In genomic region chr19:46732966-46733692, GRCh38 we compare ENCODE assay signal across 15 cellular contexts. TPM values are rescaled to one million over a fixed set of nuclear protein-coding genes. Genes with fewer than 3 reads are reported as not detected.
DNase-seq lines count a peak whose midpoint lies in the region; ATAC-seq and TF ChIP-seq lines count a peak whose summit lies in the region.
"Had no signal": no experiment of that assay in that cellular context is flagged by ENCODE, and none has a peak within 500 bp of the region (broad histone marks: within the 10 kb centered on the region; RNA-seq: fewer than 3 reads in every experiment).

No MANE protein-coding gene starts in this region.

- no peaks in the 10 kb centered on the region for H3K27me3 ChIP-seq in trophoblast cell (ENCODE audit: insufficient read depth, low read length)
- H3K27me3 ChIP-seq in GM23338 (ENCODE audit: insufficient read depth), result no peaks in the 10 kb centered on the region
- H3K27me3 ChIP-seq: neural progenitor cell had no signal

- H3K79me2 ChIP-seq in trophoblast cell (ENCODE audit: control insufficient read depth, insufficient read depth, low read length, poor library complexity) (no peaks in the 10 kb centered on the region), GM23338 (replicated peaks; ENCODE audit: insufficient read depth) (peaks cover 44% of the 10 kb centered on the region)

- H4K12ac ChIP-seq in trophoblast cell (ENCODE audit: low read depth, low read length), result no peak overlapping the region

- no peak overlapping the region for H3K4me3 ChIP-seq in HEK293 (ENCODE audit: low read depth, low read length)
- H3K4me3 ChIP-seq in epithelial cell of esophagus (ENCODE audit: low read length), result no peak overlapping the region
- H3K4me3 ChIP-seq in trophoblast cell (ENCODE audit: low read depth, low read length), result no peak overlapping the region
- H3K4me3 ChIP-seq in GM23338, result no peak overlapping the region
- H3K4me3 ChIP-seq: neural progenitor cell had no signal

- H3K36me3 ChIP-seq in HEK293 (ENCODE audit: control insufficient read depth in 2 of 2, insufficient read depth in 1 of 2, low read length in 2 of 2) (peaks cover 39 to 88% of the 10 kb centered on the region in 2 experiments), trophoblast cell (ENCODE audit: control insufficient read depth in 1 of 2, insufficient read depth in 2 of 2, low read length in 2 of 2) (peaks cover 71% of the 10 kb centered on the region in 2 experiments), GM23338 (ENCODE audit: insufficient read depth) (peaks cover 29% of the 10 kb centered on the region)

- POLR2A ChIA-PET in HEK293 (lab: Yijun Ruan, JAX), result no interaction called here
- POLR2A ChIA-PET in RWPE1 (lab: Yijun Ruan, JAX; ENCODE audit: low non-redundant PET), result no interaction called here
- POLR2A ChIA-PET in activated CD8-positive, alpha-beta T cell treated with anti-CD3 and anti-CD28 coated beads, Interleukin-2, amount 10 ng/mL, durations not matched to agents 7 days and 5 days (lab: Charles Lee), result interaction anchor here (0.5 kb wide), 1 partner anchor 19 kb away, joined by 4 read pairs; no protein-coding TSS in a partner anchor

- H2AK5ac ChIP-seq in trophoblast cell (ENCODE audit: low read length), result no peak overlapping the region

- H3K27ac Mint-ChIP-seq in GM23338, result no peak overlapping the region
- H3K27ac Mint-ChIP-seq in activated CD8-positive, alpha-beta T cell treated with anti-CD3 and anti-CD28 coated beads, Interleukin-2, amount 10 ng/mL, durations not matched to agents 7 days and 5 days, result no peak overlapping the region
- H3K27ac Mint-ChIP-seq: CD8-positive, alpha-beta memory T cell; neural progenitor cell had no signal

- H3K9me3 Mint-ChIP-seq in GM23338, result no peaks in the 10 kb centered on the region
- no peaks in the 10 kb centered on the region for H3K9me3 Mint-ChIP-seq in activated CD8-positive, alpha-beta T cell treated with anti-CD3 and anti-CD28 coated beads, Interleukin-2, amount 10 ng/mL, durations not matched to agents 7 days and 5 days (ENCODE audit: insufficient read depth)
- H3K9me3 Mint-ChIP-seq: CD8-positive, alpha-beta memory T cell; neural progenitor cell had no signal

- H3F3A ChIP-seq in GM23338 (replicated peaks; ENCODE audit: low read depth), result peaks cover 3% of the 10 kb centered on the region; the same call in 1 of the 2 replicates

- H3K27ac ChIP-seq in HEK293 (ENCODE audit: extremely low read depth, low read depth, low read length) (peak overlapping the region; percentile 16; the same call in 1 of the 2 replicates), RWPE1 (peak overlapping the region; percentile 45), trophoblast cell (ENCODE audit: low read depth, low read length) (no peak overlapping the region), GM23338 (ENCODE audit: low read depth) (no peak overlapping the region; the same call in 1 of the 2 replicates)
- H3K27ac ChIP-seq: neural progenitor cell had no signal

- H3K4me3 Mint-ChIP-seq in GM23338, result no peak overlapping the region
- H3K4me3 Mint-ChIP-seq in activated CD8-positive, alpha-beta T cell treated with anti-CD3 and anti-CD28 coated beads, Interleukin-2, amount 10 ng/mL, durations not matched to agents 7 days and 5 days, result no peak overlapping the region
- H3K4me3 Mint-ChIP-seq: CD8-positive, alpha-beta memory T cell; neural progenitor cell had no signal

- TF ChIP-seq CTCF in HEK293 (tag by site-specific recombination; IDR thresholded peaks at IDR 0.05), result no peak
- TF ChIP-seq CTCF in RWPE1 (conservative IDR thresholded peaks at IDR 0.05; ENCODE audit: low read depth), result no peak
- TF ChIP-seq CTCF in epithelial cell of esophagus (IDR thresholded peaks at IDR 0.05; ENCODE audit: insufficient read depth, low read depth, low read length, missing control alignments), result no peak
- no peak for TF ChIP-seq CTCF in GM23338 (conservative IDR thresholded peaks at IDR 0.05; ENCODE audit: low read depth in 2 of 2)

- H2BK120ac ChIP-seq in trophoblast cell (ENCODE audit: insufficient read depth, low read length, poor library complexity), result no peak overlapping the region

- peak overlapping the region; percentile 20 for H3K18ac ChIP-seq in trophoblast cell (ENCODE audit: low read length)

- CTCF ChIA-PET in HEK293 (lab: Yijun Ruan, JAX), result interaction anchor here (0.6 to 2.0 kb wide), 2 partner anchors 10 to 17 kb away, joined by 3 to 10 read pairs; no protein-coding TSS in a partner anchor
- CTCF ChIA-PET in RWPE1 (lab: Yijun Ruan, JAX), result no interaction called here
- CTCF ChIA-PET in activated CD8-positive, alpha-beta T cell treated with anti-CD3 and anti-CD28 coated beads, Interleukin-2, amount 10 ng/mL, durations not matched to agents 7 days and 5 days (lab: Charles Lee), result interaction anchor here (1.1 to 2.9 kb wide), 3 partner anchors 21 to 78 kb away, joined by 3 to 10 read pairs (median 3); partner anchors contain the start of gene DACT3

- H4K91ac ChIP-seq in trophoblast cell (ENCODE audit: low read depth, low read length), result no peak overlapping the region

- no peak overlapping the region for H4K8ac ChIP-seq in trophoblast cell (ENCODE audit: low read depth, low read length)

- no peak overlapping the region for H3K23ac ChIP-seq in trophoblast cell (ENCODE audit: low read length)

- no peak for DNase-seq in RWPE1 (ENCODE audit: low spot score)
- peak; percentile 33 for DNase-seq in epithelial cell of esophagus (ENCODE audit: low read depth)
- DNase-seq in trophoblast cell, result no peak
- DNase-seq in GM23338 (ENCODE audit: low spot score), result no peak
- no peak for DNase-seq in middle frontal gyrus (ENCODE audit: extremely low spot score, low spot score)
- no peak for DNase-seq in activated CD8-positive, alpha-beta T cell treated with anti-CD3 and anti-CD28 coated beads, Interleukin-2, amount 10 ng/mL, durations not matched to agents 7 days and 5 days
- DNase-seq: activated effector memory CD4-positive, alpha-beta T cell treated with Interleukin-2 at 50 U/mL for 16 hours; CD8-positive, alpha-beta memory T cell; KG1; kidney had no signal

- H3K27me3 Mint-ChIP-seq in GM23338 (ENCODE audit: insufficient read depth, low read depth, poor library complexity), result peaks cover 5% of the 10 kb centered on the region
- no peaks in the 10 kb centered on the region for H3K27me3 Mint-ChIP-seq in activated CD8-positive, alpha-beta T cell treated with anti-CD3 and anti-CD28 coated beads, Interleukin-2, amount 10 ng/mL, durations not matched to agents 7 days and 5 days (ENCODE audit: low read depth)
- H3K27me3 Mint-ChIP-seq: CD8-positive, alpha-beta memory T cell had no signal

- H3K4me1 ChIP-seq in HEK293 (ENCODE audit: control insufficient read depth, insufficient read depth, low read length), result no peaks in the 10 kb centered on the region; the same call in 1 of the 2 replicates
- peaks cover 13 to 17% of the 10 kb centered on the region in 2 experiments for H3K4me1 ChIP-seq in trophoblast cell (ENCODE audit: control insufficient read depth in 1 of 2, insufficient read depth in 2 of 2, low read length in 2 of 2)
- H3K4me1 ChIP-seq in GM23338 (ENCODE audit: insufficient read depth), result no peaks in the 10 kb centered on the region
- H3K4me1 ChIP-seq: neural progenitor cell had no signal

- ATAC-seq in GM23338 (no peak), GM21576 (IDR thresholded peaks at IDR 0.05; ENCODE audit: unreplicated experiment) (no peak)
- ATAC-seq in activated CD8-positive, alpha-beta T cell treated with anti-CD3 and anti-CD28 coated beads, Interleukin-2, amount 10 ng/mL, durations not matched to agents 7 days and 5 days, result no peak
- ATAC-seq: activated CD4-positive, CD25-positive, alpha-beta regulatory T cell treated with anti-CD3 and anti-CD28 coated beads, Interleukin-2, amount 50 U/mL, for 24 hours; HCT116 had no signal

- no peak overlapping the region for H2BK5ac ChIP-seq in trophoblast cell (ENCODE audit: low read depth, low read length, poor library complexity)

- H3K9ac ChIP-seq in trophoblast cell (ENCODE audit: low read length), result no peak overlapping the region
- H3K9ac ChIP-seq: neural progenitor cell had no signal

- H2AFZ ChIP-seq in trophoblast cell (ENCODE audit: insufficient read depth, low read length, poor library complexity) (no peak overlapping the region), GM23338 (no peak overlapping the region)
- H2AFZ ChIP-seq: neural progenitor cell had no signal

- no peak overlapping the region for H3K14ac ChIP-seq in trophoblast cell (ENCODE audit: low read length)

- peaks cover 28% of the 10 kb centered on the region for H4K20me1 ChIP-seq in GM23338 (replicated peaks; ENCODE audit: insufficient read depth)

- H2BK12ac ChIP-seq in trophoblast cell (ENCODE audit: low read length), result no peak overlapping the region

- no CpG with 5 or more reads among the region's 24 CpGs for WGBS in trophoblast cell (ENCODE audit: extremely low coverage, insufficient coverage, insufficient read length)

- H3K9me2 ChIP-seq in GM23338 (ENCODE audit: insufficient read depth), result no peaks in the 10 kb centered on the region

- H3K4me2 ChIP-seq in trophoblast cell (ENCODE audit: low read length) (no peak overlapping the region), GM23338 (no peak overlapping the region)
- H3K4me2 ChIP-seq: neural progenitor cell had no signal

- H3K9me3 ChIP-seq in HEK293 (ENCODE audit: control insufficient read depth, insufficient read depth, low read depth, low read length) (no peaks in the 10 kb centered on the region), trophoblast cell (ENCODE audit: insufficient read depth, low read depth, low read length) (peaks cover 2% of the 10 kb centered on the region)

- peaks cover 80% of the 10 kb centered on the region for H3K36me3 Mint-ChIP-seq in GM23338 (ENCODE audit: low read depth)
- peaks cover 60% of the 10 kb centered on the region for H3K36me3 Mint-ChIP-seq in activated CD8-positive, alpha-beta T cell treated with anti-CD3 and anti-CD28 coated beads, Interleukin-2, amount 10 ng/mL, durations not matched to agents 7 days and 5 days (ENCODE audit: low read depth)

- H3K79me1 ChIP-seq in trophoblast cell (ENCODE audit: low read length), result peaks cover 3% of the 10 kb centered on the region

- peaks cover 2% of the 10 kb centered on the region; the same call in 1 of the 3 replicates for H3K4me1 Mint-ChIP-seq in GM23338
- H3K4me1 Mint-ChIP-seq in activated CD8-positive, alpha-beta T cell treated with anti-CD3 and anti-CD28 coated beads, Interleukin-2, amount 10 ng/mL, durations not matched to agents 7 days and 5 days (ENCODE audit: low read depth), result peaks cover 25% of the 10 kb centered on the region

- H3K4ac ChIP-seq in trophoblast cell (ENCODE audit: low read depth, low read length), result no peak overlapping the region

RNA-seq across cellular contexts. Expression of gene FKRP, which starts 12.7 kb away (rescaled TPM):
- polyA plus RNA-seq in trophoblast cell (2013), result 20.5 TPM in 2 replicates
- total RNA-seq in GM23338 (2014; rRNA removed; shearing (Covaris generic)), result 25.5 and 31.9 TPM in 2 replicates
- 8.9 and 11.5 TPM in 2 replicates for polyA plus RNA-seq in GM23338 (2016; fragmentation: Nextera tagmentation; extraction: Ambion mirVana)
- 10 to 100 TPM; 15.3 to 18.4 TPM for total RNA-seq in activated CD8-positive, alpha-beta T cell treated with anti-CD3 and anti-CD28 coated beads, Interleukin-2, amount 10 ng/mL, durations not matched to agents 7 days and 5 days

RNA-seq across cellular contexts. Expression of gene STRN4, which starts 13.1 kb away (rescaled TPM):
- 65.1 and 66.3 TPM in 2 replicates for polyA plus RNA-seq in trophoblast cell (2013)
- 131 and 140 TPM in 2 replicates for total RNA-seq in GM23338 (2014; rRNA removed; shearing (Covaris generic))
- polyA plus RNA-seq in GM23338 (2016; fragmentation: Nextera tagmentation; extraction: Ambion mirVana), result 58.0 and 62.1 TPM in 2 replicates
- 10 to 100 TPM; 79.6 to 90.2 TPM for total RNA-seq in activated CD8-positive, alpha-beta T cell treated with anti-CD3 and anti-CD28 coated beads, Interleukin-2, amount 10 ng/mL, durations not matched to agents 7 days and 5 days

RNA-seq across cellular contexts. Expression of gene PRKD2, which starts 16.2 kb away (rescaled TPM):
- polyA plus RNA-seq in trophoblast cell (2013), result 69.9 and 71.7 TPM in 2 replicates
- total RNA-seq in GM23338 (2014; rRNA removed; shearing (Covaris generic)), result 66.6 and 68.0 TPM in 2 replicates
- 53.8 and 53.9 TPM in 2 replicates for polyA plus RNA-seq in GM23338 (2016; fragmentation: Nextera tagmentation; extraction: Ambion mirVana)
- 100 to 1,000 TPM; 161 to 166 TPM for total RNA-seq in activated CD8-positive, alpha-beta T cell treated with anti-CD3 and anti-CD28 coated beads, Interleukin-2, amount 10 ng/mL, durations not matched to agents 7 days and 5 days

RNA-seq across cellular contexts. Expression of gene SLC1A5, which starts 55.3 kb away (rescaled TPM):
- polyA plus RNA-seq in trophoblast cell (2013), result 134 and 139 TPM in 2 replicates
- total RNA-seq in GM23338 (2014; rRNA removed; shearing (Covaris generic)), result 249 and 272 TPM in 2 replicates
- 103 and 109 TPM in 2 replicates for polyA plus RNA-seq in GM23338 (2016; fragmentation: Nextera tagmentation; extraction: Ambion mirVana)
- total RNA-seq in activated CD8-positive, alpha-beta T cell treated with anti-CD3 and anti-CD28 coated beads, Interleukin-2, amount 10 ng/mL, durations not matched to agents 7 days and 5 days, result 100 to 1,000 TPM; 176 to 178 TPM

Comparison
In these comparisons a context has a peak if more than half of its experiments do, and no peak if none do; other contexts are left out.
1. H3K27ac ChIP-seq: peak in HEK293 (single experiment) and RWPE1 (single experiment); none in trophoblast cell (single experiment) and GM23338 (single experiment).